Comparison of ENCODE assay signal across 12 cellular contexts in genomic region chr22:19852177-19852781, GRCh38. TPM values are rescaled to one million over a fixed set of nuclear protein-coding genes. Genes with fewer than 3 reads are reported as not detected.
DNase-seq lines count a peak whose midpoint lies in the region; ATAC-seq and TF ChIP-seq lines count a peak whose summit lies in the region.
"Had no signal": no experiment of that assay in that cellular context is flagged by ENCODE, and none has a peak within 500 bp of the region (broad histone marks: within the 10 kb centered on the region; RNA-seq: fewer than 3 reads in every experiment).

No MANE protein-coding gene starts in this region.

- H3K4me3 ChIP-seq in NB4 (ENCODE audit: low read depth, low read length) (peak overlapping the region; percentile 86), coronary artery (peak overlapping the region; percentile 93), neural cell (ENCODE audit: low read length) (peak overlapping the region; percentile 99)

- no peaks in the 10 kb centered on the region for H3K36me3 ChIP-seq in neural cell (ENCODE audit: insufficient read depth, low read length)

- TF ChIP-seq RAD21 in neural cell (conservative IDR thresholded peaks at IDR 0.05), result no peak

- H3K79me2 ChIP-seq in neural cell (replicated peaks; ENCODE audit: insufficient read depth, low read length), result peaks cover 32% of the 10 kb centered on the region

- H3K9me2 ChIP-seq in neural cell (ENCODE audit: insufficient read depth, low read length), result no peaks in the 10 kb centered on the region

- no peak for TF ChIP-seq POLR2A in NB4 (IDR thresholded peaks at IDR 0.05; ENCODE audit: extremely low read depth, insufficient read length)

- no peak overlapping the region for H3K4me2 ChIP-seq in neural cell (ENCODE audit: low read length)

- no peaks in the 10 kb centered on the region for H3F3A ChIP-seq in neural cell (ENCODE audit: insufficient read depth, low read length, poor library complexity, severe bottlenecking)

- DNase-seq in D341Med (ENCODE audit: low spot score) (peak; percentile 18), NB4 (ENCODE audit: low read depth) (no peak), coronary artery (ENCODE audit: low spot score) (no peak), NCI-H1048 (lab: John Stamatoyannopoulos, UW) (no peak), SIG-M5 (lab: John Stamatoyannopoulos, UW) (no peak), AG08395 (ENCODE audit: low spot score) (no peak)
- DNase-seq: NCI-H446 treated with DMSO at 0.1 percent for 48 hours, WERI-Rb-1 had no signal

- ATAC-seq in HG02884 (IDR thresholded peaks at IDR 0.05; ENCODE audit: unreplicated experiment), result no peak
- ATAC-seq: heart left ventricle had no signal

- H4K20me1 ChIP-seq in neural cell (ENCODE audit: insufficient read depth), result no peaks in the 10 kb centered on the region

- H3K27me3 ChIP-seq in neural cell (ENCODE audit: insufficient read depth, low read depth, low read length), result no peaks in the 10 kb centered on the region
- H3K27me3 ChIP-seq: heart left ventricle had no signal

- TF ChIP-seq EP300 in neural cell (conservative IDR thresholded peaks at IDR 0.05; ENCODE audit: poor library complexity, severe bottlenecking), result no peak

- TF ChIP-seq CTCF in NB4 (IDR thresholded peaks at IDR 0.05; ENCODE audit: low read depth, low read length) (no peak), coronary artery (IDR thresholded peaks at IDR 0.05) (no peak), neural cell (IDR thresholded peaks at IDR 0.05; ENCODE audit: poor library complexity, severe bottlenecking) (no peak)

- no peak overlapping the region for H2AFZ ChIP-seq in neural cell (ENCODE audit: low read depth, low read length)

- peak overlapping the region; percentile 94 for H3K9ac ChIP-seq in neural cell (ENCODE audit: low read length)

- H3K27ac ChIP-seq in coronary artery, result no peak overlapping the region
- H3K27ac ChIP-seq in neural cell (ENCODE audit: low read length), result no peak overlapping the region
- H3K27ac ChIP-seq: heart left ventricle, HL-60, WERI-Rb-1 had no signal

- no peaks in the 10 kb centered on the region for H3K9me3 ChIP-seq in neural cell (ENCODE audit: low read length)
- H3K9me3 ChIP-seq: heart left ventricle had no signal

TF ChIP-seq in neural cell, 6 proteins besides CTCF, POLR2A, EP300 and RAD21:
- TF ChIP-seq SMC3 (conservative IDR thresholded peaks at IDR 0.05; ENCODE audit: poor library complexity) (no peak), EZH2 (IDR thresholded peaks at IDR 0.05; ENCODE audit: borderline replicate concordance, insufficient read depth, low read length, poor library complexity, severe bottlenecking) (no peak), MXI1 (conservative IDR thresholded peaks at IDR 0.05; ENCODE audit: poor library complexity, severe bottlenecking) (no peak), TAF1 (IDR thresholded peaks at IDR 0.05; ENCODE audit: low read depth) (no peak), POLR2AphosphoS5 (IDR thresholded peaks at IDR 0.05) (no peak)
- TF ChIP-seq, protein P1, sequence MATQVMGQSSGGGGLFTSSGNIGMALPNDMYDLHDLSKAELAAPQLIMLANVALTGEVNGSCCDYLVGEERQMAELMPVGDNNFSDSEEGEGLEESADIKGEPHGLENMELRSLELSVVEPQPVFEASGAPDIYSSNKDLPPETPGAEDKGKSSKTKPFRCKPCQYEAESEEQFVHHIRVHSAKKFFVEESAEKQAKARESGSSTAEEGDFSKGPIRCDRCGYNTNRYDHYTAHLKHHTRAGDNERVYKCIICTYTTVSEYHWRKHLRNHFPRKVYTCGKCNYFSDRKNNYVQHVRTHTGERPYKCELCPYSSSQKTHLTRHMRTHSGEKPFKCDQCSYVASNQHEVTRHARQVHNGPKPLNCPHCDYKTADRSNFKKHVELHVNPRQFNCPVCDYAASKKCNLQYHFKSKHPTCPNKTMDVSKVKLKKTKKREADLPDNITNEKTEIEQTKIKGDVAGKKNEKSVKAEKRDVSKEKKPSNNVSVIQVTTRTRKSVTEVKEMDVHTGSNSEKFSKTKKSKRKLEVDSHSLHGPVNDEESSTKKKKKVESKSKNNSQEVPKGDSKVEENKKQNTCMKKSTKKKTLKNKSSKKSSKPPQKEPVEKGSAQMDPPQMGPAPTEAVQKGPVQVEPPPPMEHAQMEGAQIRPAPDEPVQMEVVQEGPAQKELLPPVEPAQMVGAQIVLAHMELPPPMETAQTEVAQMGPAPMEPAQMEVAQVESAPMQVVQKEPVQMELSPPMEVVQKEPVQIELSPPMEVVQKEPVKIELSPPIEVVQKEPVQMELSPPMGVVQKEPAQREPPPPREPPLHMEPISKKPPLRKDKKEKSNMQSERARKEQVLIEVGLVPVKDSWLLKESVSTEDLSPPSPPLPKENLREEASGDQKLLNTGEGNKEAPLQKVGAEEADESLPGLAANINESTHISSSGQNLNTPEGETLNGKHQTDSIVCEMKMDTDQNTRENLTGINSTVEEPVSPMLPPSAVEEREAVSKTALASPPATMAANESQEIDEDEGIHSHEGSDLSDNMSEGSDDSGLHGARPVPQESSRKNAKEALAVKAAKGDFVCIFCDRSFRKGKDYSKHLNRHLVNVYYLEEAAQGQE (IDR thresholded peaks at IDR 0.05; ENCODE audit: borderline replicate concordance), result no peak

RNA-seq across cellular contexts. Expression of gene GNB1L, which starts 2.4 kb away (rescaled TPM):
- 16.5 and 16.9 TPM in 2 replicates for polyA plus RNA-seq in neural cell
- 5.7 and 7.8 TPM in 2 replicates for polyA minus RNA-seq in neural cell

RNA-seq across cellular contexts. Expression of gene RTL10, which starts 2.4 kb away (rescaled TPM):
- polyA plus RNA-seq in neural cell, result 9.7 and 11.7 TPM in 2 replicates
- 15.3 and 19.2 TPM in 2 replicates for polyA minus RNA-seq in neural cell
